1 cellular context compared by ENCODE assay signal in genomic region chr17:46193626-46194392, GRCh38.
TF ChIP-seq lines count a peak whose summit lies in the region.

No MANE protein-coding gene starts in this region.

TF ChIP-seq in A549, 52 proteins besides CTCF, POLR2A, EP300 and RAD21 (continued from another document):
- TF ChIP-seq E2F6 (IDR thresholded peaks at IDR 0.05; ENCODE audit: borderline replicate concordance, low read depth) (peak; percentile 68), TFCP2L1 (CRISPR knock-in tag; IDR thresholded peaks at IDR 0.05) (peak; percentile 97; the same call in 1 of the 2 replicates), JUN (IDR thresholded peaks at IDR 0.05) (peak; percentile 74 to 89; a peak in 3 of 5 replicates), POLR2AphosphoS2 (conservative IDR thresholded peaks at IDR 0.05; ENCODE audit: low read length) (no peak), KDM5A (IDR thresholded peaks at IDR 0.05) (peak; percentile 52)
